Comparison of ENCODE assay signal across 2 cellular contexts in genomic region chr2:118115761-118116160, GRCh38.
TF ChIP-seq lines count a peak whose summit lies in the region.

No MANE protein-coding gene starts in this region.

TF ChIP-seq in GM23338, 12 proteins besides CTCF, POLR2A, EP300 and RAD21:
- TF ChIP-seq REST (IDR thresholded peaks at IDR 0.05; ENCODE audit: unreplicated experiment) (no peak), STAT1 (IDR thresholded peaks at IDR 0.05; ENCODE audit: unreplicated experiment) (no peak), ZNF331 (CRISPR knock-in tag; IDR thresholded peaks at IDR 0.05; ENCODE audit: low read depth) (no peak), EZH2 (IDR thresholded peaks at IDR 0.05; ENCODE audit: low read depth, unreplicated experiment) (no peak), POLR2AphosphoS5 (IDR thresholded peaks at IDR 0.05; ENCODE audit: low read depth) (no peak), ETS1 (IDR thresholded peaks at IDR 0.05) (no peak), EZH2phosphoT487 (IDR thresholded peaks at IDR 0.05; ENCODE audit: unreplicated experiment) (no peak), ZNF114 (CRISPR knock-in tag; IDR thresholded peaks at IDR 0.05) (no peak), JUNB (IDR thresholded peaks at IDR 0.05; ENCODE audit: unreplicated experiment) (no peak), NANOG (IDR thresholded peaks at IDR 0.05; ENCODE audit: borderline replicate concordance) (no peak), ZNF462 (CRISPR knock-in tag; IDR thresholded peaks at IDR 0.05) (no peak), CREB1 (CRISPR knock-in tag; IDR thresholded peaks at IDR 0.05; ENCODE audit: low read depth) (no peak)
TF ChIP-seq in GM23338: peak in this region for 0.

TF ChIP-seq in H1, 55 proteins besides CTCF, POLR2A, EP300 and RAD21:
- no peak for TF ChIP-seq CREB1 (IDR thresholded peaks at IDR 0.05)
- TF ChIP-seq SIX5 (IDR thresholded peaks at IDR 0.05; ENCODE audit: low read depth, low read length) = no peak
- no peak for TF ChIP-seq RFX5 (IDR thresholded peaks at IDR 0.05; ENCODE audit: borderline replicate concordance, low read depth, low read length)
- TF ChIP-seq KDM4A (IDR thresholded peaks at IDR 0.05; ENCODE audit: low read depth, low read length, severe bottlenecking) = no peak
- no peak for TF ChIP-seq NRF1 (IDR thresholded peaks at IDR 0.05; ENCODE audit: low read depth, low read length)
- no peak for TF ChIP-seq KDM5A (IDR thresholded peaks at IDR 0.05; ENCODE audit: low read length)
- TF ChIP-seq POLR2AphosphoS5 (IDR thresholded peaks at IDR 0.05; ENCODE audit: low read depth, low read length) = no peak
- no peak for TF ChIP-seq SAP30 (IDR thresholded peaks at IDR 0.05; ENCODE audit: insufficient read depth, insufficient replicate concordance, low read length)
- TF ChIP-seq E2F6 (IDR thresholded peaks at IDR 0.05) = no peak
- no peak for TF ChIP-seq CBX8 (IDR thresholded peaks at IDR 0.05; ENCODE audit: borderline replicate concordance, low read depth, low read length)
- TF ChIP-seq HDAC6 (IDR thresholded peaks at IDR 0.05; ENCODE audit: low read depth, low read length) = no peak
- TF ChIP-seq RNF2 (IDR thresholded peaks at IDR 0.05; ENCODE audit: borderline replicate concordance, low read depth, low read length, missing control alignments, poor library complexity, severe bottlenecking) = no peak
- TF ChIP-seq ZNF274 (IDR thresholded peaks at IDR 0.05; ENCODE audit: borderline replicate concordance, extremely low read depth, low read length) = no peak
- TF ChIP-seq POU5F1 (IDR thresholded peaks at IDR 0.05; ENCODE audit: low read depth, low read length) = no peak
- TF ChIP-seq CHD7 (IDR thresholded peaks at IDR 0.05; ENCODE audit: insufficient replicate concordance, low read length) = no peak
